Comparison of ENCODE assay signal across 10 cellular contexts in genomic region chr3:181727122-181728036, GRCh38. TPM values are rescaled to one million over a fixed set of nuclear protein-coding genes. Genes with fewer than 3 reads are reported as not detected.
DNase-seq lines count a peak whose midpoint lies in the region; ATAC-seq, FAIRE-seq and TF ChIP-seq lines count a peak whose summit lies in the region.
"Had no signal": no experiment of that assay in that cellular context is flagged by ENCODE, and none has a peak within 500 bp of the region (broad histone marks: within the 10 kb centered on the region; RNA-seq: fewer than 3 reads in every experiment).

No MANE protein-coding gene starts in this region.

- SMC1A ChIA-PET in GM12878 (lab: Charles Lee; ENCODE audit: uncharacterized antibody, unreplicated experiment) = no interaction called here

- peaks cover 17% of the 10 kb centered on the region for H3K36me3 Mint-ChIP-seq in activated naive CD4-positive, alpha-beta T cell treated with anti-CD3 and anti-CD28 coated beads for 36 hours (ENCODE audit: low read depth)

- peak overlapping the region; percentile 83 for H3K4me2 ChIP-seq in GM12878 (ENCODE audit: control insufficient read depth, insufficient read depth)
- H3K4me2 ChIP-seq in mesenchymal stem cell (ENCODE audit: low read length, poor library complexity, severe bottlenecking) = peak overlapping the region; percentile 78

- TF ChIP-seq CTCF in GM12878 (IDR thresholded peaks at IDR 0.05 in 2 of 3, conservative IDR thresholded peaks at IDR 0.05 in 1 of 3; ENCODE audit: control insufficient read depth in 2 of 3, extremely low read depth in 1 of 3, insufficient read depth in 1 of 3, low read depth in 3 of 3, low read length in 3 of 3) (no peak), tibial artery (IDR thresholded peaks at IDR 0.05) (no peak)

- no peak overlapping the region for H2BK15ac ChIP-seq in mesenchymal stem cell (ENCODE audit: low read depth, poor library complexity, severe bottlenecking)

- peaks cover 86% of the 10 kb centered on the region for H3K27me3 Mint-ChIP-seq in activated naive CD4-positive, alpha-beta T cell treated with anti-CD3 and anti-CD28 coated beads for 36 hours (ENCODE audit: low read depth)

- H3K4me1 Mint-ChIP-seq in activated naive CD4-positive, alpha-beta T cell treated with anti-CD3 and anti-CD28 coated beads for 36 hours (ENCODE audit: low read depth) = peaks cover 22% of the 10 kb centered on the region

- H3K4ac ChIP-seq in mesenchymal stem cell (ENCODE audit: low read depth in 1 of 2, low read length in 2 of 2) = no peak overlapping the region

- H3K9ac ChIP-seq in GM12878 (ENCODE audit: control insufficient read depth, insufficient read depth, low read length) = no peak overlapping the region
- no peak overlapping the region for H3K9ac ChIP-seq in mesenchymal stem cell (ENCODE audit: low read length)

- H3K9me3 Mint-ChIP-seq in activated naive CD4-positive, alpha-beta T cell treated with anti-CD3 and anti-CD28 coated beads for 36 hours = peaks cover 10% of the 10 kb centered on the region

- H3K4me1 ChIP-seq in GM12878 (ENCODE audit: control insufficient read depth, insufficient read depth, low read length) = no peaks in the 10 kb centered on the region
- peaks cover 14% of the 10 kb centered on the region for H3K4me1 ChIP-seq in mesenchymal stem cell (ENCODE audit: control insufficient read depth, insufficient read depth, low read depth, low read length)
- peaks cover 0 to 24% (median 11%) of the 10 kb centered on the region in 4 donors for H3K4me1 ChIP-seq in tibial artery

- POLR2A ChIA-PET in GM12878 (lab: Charles Lee) = no interaction called here

- H3K27me3 ChIP-seq in GM12878 (replicated peaks in 1 of 2; ENCODE audit: control insufficient read depth in 2 of 2, insufficient read depth in 2 of 2, low read length in 1 of 2) (peaks cover 7 to 24% of the 10 kb centered on the region in 2 experiments), mesenchymal stem cell (ENCODE audit: control insufficient read depth in 1 of 2, insufficient read depth in 1 of 2, low read length in 2 of 2) (peaks cover 79 to 90% of the 10 kb centered on the region in 2 experiments), tibial artery (peaks cover 0 to 92% of the 10 kb centered on the region in 2 donors)

- ATAC-seq in GM12878 = no peak; the same call in 2 of the 3 replicates
- ATAC-seq in HG03520 (IDR thresholded peaks at IDR 0.05; ENCODE audit: unreplicated experiment) = no peak

- in situ Hi-C loops in GM12878 (cut with MboI) = no loop called here

- H3K4me3 ChIP-seq in GM12878 (peak overlapping the region; percentile 66), mesenchymal stem cell (ENCODE audit: insufficient read depth in 1 of 2, low read depth in 1 of 2, low read length in 2 of 2) (peak overlapping the region; percentile 48 to 76), tibial artery (peak overlapping the region; percentile 11 to 25)

- H2BK120ac ChIP-seq in mesenchymal stem cell (ENCODE audit: low read depth, low read length) = no peak overlapping the region

- H3K9me3 ChIP-seq in GM12878 (replicated peaks; ENCODE audit: control insufficient read depth, insufficient read depth, low read length) = no peaks in the 10 kb centered on the region; the same call in 2 of the 3 replicates
- H3K9me3 ChIP-seq in mesenchymal stem cell (ENCODE audit: control insufficient read depth, low read length) = peaks cover 3% of the 10 kb centered on the region
- H3K9me3 ChIP-seq in tibial artery = no peaks in the 10 kb centered on the region

- no peak overlapping the region for H2BK12ac ChIP-seq in mesenchymal stem cell (ENCODE audit: low read length in 2 of 2)

- no peak for TF ChIP-seq POLR2A in GM12878 (IDR thresholded peaks at IDR 0.05; ENCODE audit: low read depth, low read length)

- no peak for TF ChIP-seq RAD21 in GM12878 (IDR thresholded peaks at IDR 0.05; ENCODE audit: insufficient read depth, low read depth, low read length)

- no TSS peak for BruUV-seq in GM12878 (replicated peaks; lab: Mats Ljungman, UMichigan)

- no peaks in the 10 kb centered on the region for H3K79me1 ChIP-seq in mesenchymal stem cell (replicated peaks; ENCODE audit: low read length, poor library complexity, severe bottlenecking)

- H4K8ac ChIP-seq in mesenchymal stem cell (ENCODE audit: low read length) = no peak overlapping the region

- H3K4me3 Mint-ChIP-seq in activated naive CD4-positive, alpha-beta T cell treated with anti-CD3 and anti-CD28 coated beads for 36 hours = peak overlapping the region; percentile 49

- RAD21 ChIA-PET in GM12878 (lab: Charles Lee; ENCODE audit: unreplicated experiment) = no interaction called here

- H3K23ac ChIP-seq in mesenchymal stem cell (ENCODE audit: low read length in 2 of 2) = peak overlapping the region in 1 of 2 experiments; percentile 37

- H3K27ac ChIP-seq in GM12878 (ENCODE audit: control insufficient read depth, insufficient read depth) (no peak overlapping the region), mesenchymal stem cell (ENCODE audit: low read length, poor library complexity, severe bottlenecking) (no peak overlapping the region), tibial artery (no peak overlapping the region)
- H3K27ac ChIP-seq: C4-2B had no signal

- H3K79me2 ChIP-seq in GM12878 (ENCODE audit: control insufficient read depth, insufficient read depth, low read length) = no peaks in the 10 kb centered on the region

- H2BK5ac ChIP-seq in mesenchymal stem cell (ENCODE audit: low read depth, low read length, poor library complexity, severe bottlenecking) = no peak overlapping the region

- TF ChIP-seq EP300 in GM12878 (IDR thresholded peaks at IDR 0.05; ENCODE audit: borderline replicate concordance in 1 of 2, control insufficient read depth in 1 of 2, low read depth in 2 of 2, low read length in 2 of 2) = no peak

- no peak overlapping the region for H2AK5ac ChIP-seq in mesenchymal stem cell (ENCODE audit: low read length, severe bottlenecking)

- no peaks in the 10 kb centered on the region; the same call in 1 of the 2 replicates for H4K20me1 ChIP-seq in GM12878 (ENCODE audit: control insufficient read depth, insufficient read depth)

- no peak for DNase-seq in activated naive CD4-positive, alpha-beta T cell treated with anti-CD3 and anti-CD28 coated beads for 36 hours
- DNase-seq in activated naive CD4-positive, alpha-beta T cell treated with anti-CD3 and anti-CD28 coated beads, Interleukin-2, amount 50 U/mL, for 16 hours = no peak
- no peak for DNase-seq in GM12878 (ENCODE audit: low read depth, low spot score)
- peak; percentile 10 for DNase-seq in mesenchymal stem cell
- no peak for DNase-seq in tibial artery
- DNase-seq in AML-193 (lab: John Stamatoyannopoulos, UW) = no peak
- no peak for DNase-seq in cerebellar nuclear complex (lab: John Stamatoyannopoulos, UW)
- DNase-seq: stimulated activated naive CD4-positive, alpha-beta T cell treated with Interleukin-2 at 50 U/mL for 16 hours had no signal

- WGBS in GM12878 (ENCODE audit: insufficient coverage, insufficient replicate concordance, low lambda C conversion rate, missing lambda C conversion rate) = 21% methylated on average over 39 of the region's 39 CpGs
- 2% methylated on average over 36 of the region's 39 CpGs for WGBS in mesenchymal stem cell

- H3K18ac ChIP-seq in mesenchymal stem cell (ENCODE audit: low read depth in 1 of 2, low read length in 2 of 2) = no peak overlapping the region

- H3K14ac ChIP-seq in mesenchymal stem cell (ENCODE audit: low read length in 2 of 2) = no peak overlapping the region

- no peak overlapping the region for H4K91ac ChIP-seq in mesenchymal stem cell (ENCODE audit: low read length)

- H3K27ac Mint-ChIP-seq in activated naive CD4-positive, alpha-beta T cell treated with anti-CD3 and anti-CD28 coated beads for 36 hours = no peak overlapping the region

- intact Hi-C loops in activated naive CD4-positive, alpha-beta T cell treated with anti-CD3 and anti-CD28 coated beads for 36 hours (cut with micrococcal nuclease) = loop anchor here (1.0 to 5.0 kb wide), 2 partner anchors 16 to 955 kb away; partner anchors contain the start of gene SOX2
- intact Hi-C loops in GM12878 (cut with micrococcal nuclease; ENCODE audit: unreplicated experiment) = no loop called here
- intact Hi-C loops in tibial artery (cut with DNase I; ENCODE audit: low total_unique reads) = no loop called here

- H3K36me3 ChIP-seq in GM12878 (ENCODE audit: control insufficient read depth in 2 of 2, insufficient read depth in 2 of 2, low read length in 1 of 2) (no peaks in the 10 kb centered on the region), mesenchymal stem cell (ENCODE audit: control insufficient read depth in 1 of 2, insufficient read depth in 2 of 2, low read depth in 1 of 2, low read length in 2 of 2) (no peaks in the 10 kb centered on the region), tibial artery (no peaks in the 10 kb centered on the region)

- CTCF ChIA-PET in activated naive CD4-positive, alpha-beta T cell treated with anti-CD3 and anti-CD28 coated beads for 36 hours (lab: Charles Lee) = interaction anchor here (0.7 to 1.1 kb wide), 3 partner anchors 19 to 26 kb away, joined by 3 to 4 read pairs (median 3); no protein-coding TSS in a partner anchor
- CTCF ChIA-PET in GM12878 (lab: Yijun Ruan, JAX) = no interaction called here

- no peak for FAIRE-seq in GM12878 (lab: Jason Lieb, UNC)

- H2AFZ ChIP-seq in GM12878 (ENCODE audit: control insufficient read depth, low read depth, low read length) (no peak overlapping the region), mesenchymal stem cell (ENCODE audit: low read depth, low read length) (no peak overlapping the region)

RNA-seq across cellular contexts. Expression of gene SOX2, which starts 15.7 kb away (rescaled TPM):
- total RNA-seq in activated naive CD4-positive, alpha-beta T cell treated with anti-CD3 and anti-CD28 coated beads for 36 hours = not detected
- 0.37 TPM in 1 of 2 replicates, not detected in the other for total RNA-seq in GM12878 (2013; cell fraction: nucleolus; rRNA removed)
- total RNA-seq in GM12878 (2014; rRNA removed) (not detected in 2 replicates), GM12878 (2014; rRNA removed; fragmentation: Illumina TruSeq; extraction: Trizol) (not detected in 2 replicates), GM12878 (2021) (0.08 and 0.13 TPM in 2 replicates)
- polyA plus RNA-seq in GM12878 (2011; ENCODE audit: low read depth) = not detected
- polyA plus RNA-seq in GM12878 (2011; rRNA removed) (0.06 TPM in 1 of 2 replicates, not detected in the other), GM12878 (2014; fragmentation: Illumina TruSeq; extraction: Trizol) (not detected in 2 replicates), GM12878 (2014; fragmentation: Nextera tagmentation; extraction: Ambion mirVana) (not detected), GM12878 (2014; rRNA removed) (0.10 TPM in 1 of 2 replicates, not detected in the other), GM12878 (2016; fragmentation: Nextera tagmentation; extraction: Ambion mirVana) (under 1 TPM; 0.06 to 0.07 TPM)
- polyA plus RNA-seq in GM12878 (2011; cell fraction: cytosol; rRNA removed) = 0.05 TPM in 1 of 2 replicates, not detected in the other
- 0.04 and 0.10 TPM in 2 replicates for polyA plus RNA-seq in GM12878 (2011; cell fraction: nucleus; rRNA removed)
- polyA plus RNA-seq in GM12878 (2012) = not detected in 2 replicates
- polyA minus RNA-seq in GM12878 (2011; rRNA and poly(A)+ RNA removed) = not detected in 2 replicates
- not detected in 2 replicates for polyA minus RNA-seq in GM12878 (2011; cell fraction: cytosol; rRNA and poly(A)+ RNA removed)
- not detected in 2 replicates for polyA minus RNA-seq in GM12878 (2011; cell fraction: nucleus; rRNA and poly(A)+ RNA removed)
- polyA plus RNA-seq in mesenchymal stem cell (2013, experiment 1 of 2) = not detected
- not detected for polyA plus RNA-seq in mesenchymal stem cell (2013, experiment 2 of 2)
